11 cellular contexts compared by ENCODE assay signal in the genomic region with DNA sequence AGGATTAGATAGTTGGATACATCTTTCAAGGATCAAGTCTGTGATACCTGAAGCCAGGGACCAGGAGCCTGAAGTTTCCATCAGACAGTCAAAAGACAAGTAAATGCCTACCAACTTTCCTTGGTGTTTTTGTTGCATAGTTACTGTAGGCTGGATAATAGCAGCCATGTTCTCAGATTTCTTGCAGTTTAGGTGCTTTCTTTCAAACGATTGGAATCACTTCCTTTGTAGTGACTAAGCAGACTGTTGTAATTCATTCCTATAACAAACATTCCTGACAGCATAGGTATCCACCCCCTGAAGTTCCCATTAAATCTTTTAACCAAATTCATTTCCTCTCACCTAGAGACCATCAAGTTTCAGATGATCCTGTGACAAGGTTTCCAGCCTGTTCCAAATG. TPM values are rescaled to one million over a fixed set of nuclear protein-coding genes. Genes with fewer than 3 reads are reported as not detected.
A peak's percentile ranks its signal among the peaks of the same experiment; 100 is the strongest.
DNase-seq lines count a peak whose midpoint lies in the region; ATAC-seq and TF ChIP-seq lines count a peak whose summit lies in the region.
"Not testable (repeated sequence)": the region's sequence is repeated elsewhere in the genome, so short reads cannot be mapped to it uniquely, and the experiment has no call there.
"Had no signal": no experiment of that assay in that cellular context is flagged by ENCODE, and none has a peak within 500 bp of the region (broad histone marks: within the 10 kb centered on the region; RNA-seq: fewer than 3 reads in every experiment).

No MANE protein-coding gene starts in this region.

- dilution Hi-C loops in mammary epithelial cell (cut with HindIII; ENCODE audit: low sequenced_read_pairs), result loop anchor here (5.0 kb wide), 3 partner anchors 42 to 107 kb away; no protein-coding TSS in a partner anchor

- H3K9me3 ChIP-seq in ES-I3 (ENCODE audit: control insufficient read depth, insufficient read depth, low read length); HUES48 (ENCODE audit: control insufficient read depth, insufficient read depth, low read length); PC-3 (ENCODE audit: low read length); mammary epithelial cell (replicated peaks; ENCODE audit: insufficient read depth, low read length): not testable (repeated sequence)

- in situ Hi-C loops in mammary epithelial cell (cut with MboI; ENCODE audit: low sequenced_read_pairs in 2 of 2), result not testable (repeated sequence)

- H3K9ac ChIP-seq in ES-I3 (ENCODE audit: low read depth, low read length) (peak overlapping the region; percentile 34; the same call in 1 of the 2 replicates), HUES48 (ENCODE audit: low read depth, low read length) (peak overlapping the region; percentile 53; the same call in 1 of the 2 replicates)
- H3K9ac ChIP-seq in PC-3 (ENCODE audit: low read length); mammary epithelial cell (ENCODE audit: insufficient read depth, low read length): not testable (repeated sequence)

- BruUV-seq in PC-3 (replicated peaks; lab: Mats Ljungman, UMichigan); mammary epithelial cell (replicated peaks; lab: Mats Ljungman, UMichigan): not testable (repeated sequence)

- peaks cover 31% of the 10 kb centered on the region for H3K4me1 Mint-ChIP-seq in WTC11

- 0% methylated on average over 1 of the region's 1 CpG for WGBS in mammary epithelial cell (ENCODE audit: low coverage, missing lambda C conversion rate)

- H3K36me3 Mint-ChIP-seq in WTC11, result not testable (repeated sequence)

- H3K4me3 Mint-ChIP-seq in WTC11, result not testable (repeated sequence)

- not testable (repeated sequence) for H3K79me2 ChIP-seq in PC-3 (ENCODE audit: low read length); mammary epithelial cell (ENCODE audit: insufficient read depth, low read length)

- not testable (repeated sequence) for H3K36me3 ChIP-seq in ES-I3 (ENCODE audit: insufficient read depth, low read length); HUES48 (ENCODE audit: control insufficient read depth, insufficient read depth, low read length); PC-3 (ENCODE audit: low read depth, low read length); mammary epithelial cell (ENCODE audit: insufficient read depth, low read length)

- not testable (repeated sequence) for TF ChIP-seq CTCF in PC-3 (conservative IDR thresholded peaks at IDR 0.05; ENCODE audit: low read depth, low read length); WTC11 (IDR thresholded peaks at IDR 0.05); mammary epithelial cell (conservative IDR thresholded peaks at IDR 0.05 in 1 of 2, IDR thresholded peaks at IDR 0.05 in 1 of 2; ENCODE audit: extremely low read depth in 1 of 2, insufficient read depth in 1 of 2, low read depth in 1 of 2, low read length in 2 of 2); fibroblast of pulmonary artery (IDR thresholded peaks at IDR 0.05; ENCODE audit: low read length, missing control alignments)

- intact Hi-C loops in PC-3 (cut with micrococcal nuclease); mammary epithelial cell (cut with micrococcal nuclease): not testable (repeated sequence)

- ATAC-seq in PC-3 (peak; percentile 76), WTC11 (0 out of 2 replicates have a peak, but pooled peaks have one; percentile 2)

- peak overlapping the region; percentile 31; the same call in 1 of the 2 replicates for H2AFZ ChIP-seq in PC-3 (ENCODE audit: low read length)
- H2AFZ ChIP-seq in mammary epithelial cell (ENCODE audit: low read depth, low read length), result peak overlapping the region; percentile 18

- H3K4me3 ChIP-seq in HUES48 (ENCODE audit: low read depth, low read length), result 0 out of 2 replicates have a peak overlapping the region, but pooled peaks have one; percentile 13
- not testable (repeated sequence) for H3K4me3 ChIP-seq in PC-3 (ENCODE audit: low read length); mammary epithelial cell (replicated peaks in 1 of 3; ENCODE audit: insufficient read depth in 1 of 3, low read depth in 2 of 3, low read length in 3 of 3); fibroblast of pulmonary artery (replicated peaks; ENCODE audit: low read depth, low read length)

- peak overlapping the region; percentile 50 for H3K4me2 ChIP-seq in PC-3 (ENCODE audit: low read length)
- H3K4me2 ChIP-seq in mammary epithelial cell (ENCODE audit: insufficient read depth, low read depth, low read length), result not testable (repeated sequence)

- H3K9me2 ChIP-seq in PC-3 (replicated peaks; ENCODE audit: low read length), result not testable (repeated sequence)

- H3K27ac Mint-ChIP-seq in WTC11, result peak overlapping the region; percentile 81

- not testable (repeated sequence) for H4K20me1 ChIP-seq in PC-3 (ENCODE audit: low read length); mammary epithelial cell (ENCODE audit: insufficient read depth, low read length)

- DNase-seq in PC-3 (peak; percentile 70), mammary epithelial cell (peak; percentile 62), fibroblast of pulmonary artery (ENCODE audit: low read depth) (peak; percentile 18), iris pigment epithelial cell (ENCODE audit: low read depth) (peak; percentile 41)
- not testable (repeated sequence) for DNase-seq in WTC11 (ENCODE audit: low spot score)

- peak overlapping the region; percentile 83 for H3K27ac ChIP-seq in HUES48 (ENCODE audit: low read depth, low read length)
- peak overlapping the region; percentile 30 for H3K27ac ChIP-seq in PC-3 (ENCODE audit: low read length)
- H3K27ac ChIP-seq in mammary epithelial cell (ENCODE audit: insufficient read depth, low read depth, low read length), result peak overlapping the region; percentile 22

- peaks cover 11% of the 10 kb centered on the region for H3K27me3 Mint-ChIP-seq in WTC11 (ENCODE audit: low read depth)

- not testable (repeated sequence) for H3K27me3 ChIP-seq in HUES48 (ENCODE audit: control insufficient read depth, insufficient read depth, low read length); PC-3 (ENCODE audit: low read length); mammary epithelial cell (ENCODE audit: insufficient read depth, low read length)

- H3K4me1 ChIP-seq in ES-I3 (ENCODE audit: insufficient read depth, low read length) (peaks cover 23% of the 10 kb centered on the region), HUES48 (ENCODE audit: control insufficient read depth, insufficient read depth, low read length) (peaks cover 22% of the 10 kb centered on the region), PC-3 (ENCODE audit: insufficient read depth, low read length) (peaks cover 12% of the 10 kb centered on the region)
- H3K4me1 ChIP-seq in mammary epithelial cell (ENCODE audit: insufficient read depth, low read length), result not testable (repeated sequence)

- CTCF ChIA-PET in PC-3 (lab: Charles Lee); WTC11 (lab: Charles Lee); mammary epithelial cell (lab: Charles Lee; ENCODE audit: low non-redundant PET): not testable (repeated sequence)

- POLR2A ChIA-PET in PC-3 (lab: Charles Lee; ENCODE audit: unreplicated experiment); WTC11 (lab: Charles Lee): not testable (repeated sequence)

- H3F3A ChIP-seq in PC-3 (ENCODE audit: low read length, unreplicated experiment), result not testable (repeated sequence)

- H3K9me3 Mint-ChIP-seq in WTC11, result not testable (repeated sequence)

RNA-seq across cellular contexts. Expression of a gene that starts 27.6 kb away (rescaled TPM):
- total RNA-seq in PC-3 (2014; rRNA removed) (not detected in 2 replicates), WTC11 (2021) (0.23 to 0.37 TPM (median 0.31 TPM) in 3 replicates), mammary epithelial cell (1 to 10 TPM in 1 of 2 donors, under 1 TPM in 1; 0.89 to 2.5 TPM)
- 1.5 TPM for polyA plus RNA-seq in mammary epithelial cell
- 3.3 TPM for polyA minus RNA-seq in mammary epithelial cell
- total RNA-seq: CD8-positive, alpha-beta T cell; G401; HT-29; LHCN-M2 had no signal

Comparison
In these comparisons a context has a peak if more than half of its experiments do, and no peak if none do; other contexts are left out.
1. H3K27ac ChIP-seq: peak in every context shown above with its lines; median percentile 83 in HUES48; 30 in PC-3; 22 in mammary epithelial cell.